ENCODE assay signal across 8 cellular contexts in genomic region chr1:192808588-192809285, GRCh38. TPM values are rescaled to one million over a fixed set of nuclear protein-coding genes. Genes with fewer than 3 reads are reported as not detected.
A peak's percentile ranks its signal among the peaks of the same experiment; 100 is the strongest.
DNase-seq lines count a peak whose midpoint lies in the region; ATAC-seq and TF ChIP-seq lines count a peak whose summit lies in the region.

Gene RGS2 (plus strand): TSS chr1:192809039. CDS start chr1:192809072, 33 bp downstream.

- intact Hi-C loops in colonic mucosa (cut with DNase I): loop anchor here (10.0 kb wide), 2 partner anchors 316 to 334 kb away; partner anchors contain the start of gene CDC73

- H3K9me3 ChIP-seq in BE2C (no peaks in the 10 kb centered on the region), colonic mucosa (no peaks in the 10 kb centered on the region)

- H3K27ac ChIP-seq in colonic mucosa: peak within 1 kb of the TSS; percentile 88

- peaks cover 10% of the 10 kb centered on the region for H3K36me3 ChIP-seq in BE2C
- no peaks in the 10 kb centered on the region for H3K36me3 ChIP-seq in colonic mucosa

- DNase-seq in BE2C (peak; percentile 94), GM19238 (ENCODE audit: insufficient read length, low spot score) (peak; percentile 71), NCI-H510A (lab: John Stamatoyannopoulos, UW) (peak; percentile 85), colonic mucosa (peak; percentile 92), left lobe of liver (ENCODE audit: low spot score) (peak; percentile 93)
- peak; percentile 89 for DNase-seq in activated CD4-positive, alpha-beta T cell treated with anti-CD3 and anti-CD28 coated beads for 48 hours
- DNase-seq in stimulated activated CD4-positive, alpha-beta T cell treated with anti-CD3 and anti-CD28 coated beads, Interleukin-2, amount 100 ng/mL, for 24 hours: peak; percentile 86

- peak; percentile 88 for ATAC-seq in HG03439 (IDR thresholded peaks at IDR 0.05; ENCODE audit: unreplicated experiment)
- peak; percentile 97 for ATAC-seq in left lobe of liver

- peak within 1 kb of the TSS; percentile 85 to 86 for H3K9ac ChIP-seq in colonic mucosa (ENCODE audit: low read depth in 2 of 2, low read length in 2 of 2)

- TF ChIP-seq CTCF in BE2C (IDR thresholded peaks at IDR 0.05; ENCODE audit: low read depth, low read length) (no peak), colonic mucosa (IDR thresholded peaks at IDR 0.05) (no peak)

- peak within 1 kb of the TSS; percentile 71 for H3K4me3 ChIP-seq in BE2C (ENCODE audit: low read depth, low read length)
- peak within 1 kb of the TSS; percentile 68 for H3K4me3 ChIP-seq in colonic mucosa

- H3K4me1 ChIP-seq in BE2C: no peaks in the 10 kb centered on the region
- no peaks in the 10 kb centered on the region for H3K4me1 ChIP-seq in colonic mucosa

- H3K27me3 ChIP-seq in BE2C (no peaks in the 10 kb centered on the region), colonic mucosa (no peaks in the 10 kb centered on the region)

RNA-seq across cellular contexts. Expression of gene RGS2, which starts in this region (rescaled TPM):
- 14.9 TPM for polyA plus RNA-seq in BE2C (2012; ENCODE audit: insufficient read depth, insufficient read length, low read depth)
- 10 to 100 TPM; 16.5 to 28.6 TPM for total RNA-seq in colonic mucosa
- 3.0 TPM for total RNA-seq in left lobe of liver

Comparison
In these comparisons a context has a peak if more than half of its experiments do, and no peak if none do; other contexts are left out.
1. Peak in every context shown above with its lines: DNase-seq, ATAC-seq, H3K4me3 ChIP-seq and H3K27ac ChIP-seq.